Comparison of ENCODE assay signal across 12 cellular contexts in the genomic region with DNA sequence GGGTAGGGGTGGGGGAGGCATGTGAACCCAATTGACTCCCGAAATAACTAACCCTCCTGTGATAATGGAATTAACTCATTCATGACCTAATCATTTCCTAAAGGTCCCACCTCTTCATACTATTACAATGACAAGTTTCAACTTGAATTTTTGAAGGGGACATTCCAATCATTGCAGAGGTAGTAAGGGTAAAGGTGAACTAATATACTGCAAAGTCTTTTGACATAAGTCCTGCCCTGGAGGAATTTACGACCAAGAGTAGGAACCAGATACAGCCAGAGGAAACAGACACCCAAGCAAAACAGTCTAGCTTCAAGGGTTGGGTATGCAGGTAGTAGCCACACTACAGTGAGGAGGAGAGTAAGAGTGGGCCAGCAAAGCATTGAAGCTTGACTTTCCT. TPM values are rescaled to one million over a fixed set of nuclear protein-coding genes. Genes with fewer than 3 reads are reported as not detected.
DNase-seq lines count a peak whose midpoint lies in the region; ATAC-seq and TF ChIP-seq lines count a peak whose summit lies in the region.
"Had no signal": no experiment of that assay in that cellular context is flagged by ENCODE, and none has a peak within 500 bp of the region (broad histone marks: within the 10 kb centered on the region; RNA-seq: fewer than 3 reads in every experiment).

No MANE protein-coding gene starts in this region.

- H3K27ac Mint-ChIP-seq in CD4-positive, alpha-beta memory T cell = peak overlapping the region in 6 of 7 donors; percentile 35 to 96 (median 70)
- H3K27ac Mint-ChIP-seq in central memory CD8-positive, alpha-beta T cell (ENCODE audit: low read depth) = no peak overlapping the region
- peak overlapping the region; percentile 96 to 99 (median 99) for H3K27ac Mint-ChIP-seq in nephron

- peaks cover 7% of the 10 kb centered on the region for H3K4me1 ChIP-seq in CD4-positive, alpha-beta memory T cell (ENCODE audit: insufficient read depth, low read length)

- no peak overlapping the region for H3K27ac ChIP-seq in CD4-positive, alpha-beta memory T cell (ENCODE audit: low read depth, low read length)
- H3K27ac ChIP-seq in substantia nigra (ENCODE audit: low read depth, low read length, poor library complexity, severe bottlenecking) = no peak overlapping the region

- peaks cover 0 to 7% of the 10 kb centered on the region in 2 donors for H3K36me3 Mint-ChIP-seq in CD4-positive, alpha-beta memory T cell
- H3K36me3 Mint-ChIP-seq in central memory CD8-positive, alpha-beta T cell (ENCODE audit: insufficient read depth) = peaks cover 7% of the 10 kb centered on the region
- H3K36me3 Mint-ChIP-seq in nephron (ENCODE audit: low read depth) = no peaks in the 10 kb centered on the region
- H3K36me3 Mint-ChIP-seq in activated T-cell treated with anti-CD3 and anti-CD28 coated beads, Interleukin-2, amount 50 U/mL, for 4 hours (ENCODE audit: insufficient read depth) = no peaks in the 10 kb centered on the region
- H3K36me3 Mint-ChIP-seq: activated naive CD4-positive, alpha-beta T cell treated with anti-CD3 and anti-CD28 coated beads, Interleukin-2, amount 50 U/mL, for 72 hours had no signal

- no peak for TF ChIP-seq CTCF in nephron (IDR thresholded peaks at IDR 0.05; ENCODE audit: unreplicated experiment in 3 of 3)

- H3K9me3 ChIP-seq in CD4-positive, alpha-beta memory T cell (ENCODE audit: control insufficient read depth in 1 of 2, low read length in 2 of 2) = no peaks in the 10 kb centered on the region
- H3K9me3 ChIP-seq: stomach had no signal

- H3K36me3 ChIP-seq in CD4-positive, alpha-beta memory T cell (ENCODE audit: insufficient read depth, low read length) = no peaks in the 10 kb centered on the region
- H3K36me3 ChIP-seq: stomach had no signal

- no peak for DNase-seq in CD4-positive, alpha-beta memory T cell
- DNase-seq in HS-27A (ENCODE audit: low read depth) (peak; percentile 20), NCI-H146 treated with DMSO at 0.1 percent for 48 hours (lab: John Stamatoyannopoulos, UW; ENCODE audit: unreplicated experiment) (no peak), substantia nigra (lab: John Stamatoyannopoulos, UW) (no peak)
- DNase-seq in central memory CD8-positive, alpha-beta T cell (ENCODE audit: low spot score in 2 of 2) = no peak
- no peak for DNase-seq in activated T-cell treated with anti-CD3 and anti-CD28 coated beads, Interleukin-2, amount 50 U/mL, for 4 hours
- DNase-seq: NCI-H2171, right cardiac atrium, stomach had no signal

- peak overlapping the region in 5 of 8 donors; percentile 1 to 94 (median 34) for H3K4me3 Mint-ChIP-seq in CD4-positive, alpha-beta memory T cell
- H3K4me3 Mint-ChIP-seq in central memory CD8-positive, alpha-beta T cell = peak overlapping the region; percentile 93
- peak overlapping the region; percentile 99 to 100 (median 100) for H3K4me3 Mint-ChIP-seq in nephron
- H3K4me3 Mint-ChIP-seq in activated T-cell treated with anti-CD3 and anti-CD28 coated beads, Interleukin-2, amount 50 U/mL, for 4 hours = no peak overlapping the region

- intact Hi-C loops in CD4-positive, alpha-beta memory T cell (cut with micrococcal nuclease) = no loop called here

- no peaks in the 10 kb centered on the region for H3K9me3 Mint-ChIP-seq in CD4-positive, alpha-beta memory T cell
- no peaks in the 10 kb centered on the region for H3K9me3 Mint-ChIP-seq in central memory CD8-positive, alpha-beta T cell
- no peaks in the 10 kb centered on the region for H3K9me3 Mint-ChIP-seq in nephron
- no peaks in the 10 kb centered on the region for H3K9me3 Mint-ChIP-seq in activated T-cell treated with anti-CD3 and anti-CD28 coated beads, Interleukin-2, amount 50 U/mL, for 4 hours
- H3K9me3 Mint-ChIP-seq: activated naive CD4-positive, alpha-beta T cell treated with anti-CD3 and anti-CD28 coated beads, Interleukin-2, amount 50 U/mL, for 72 hours had no signal

- peaks cover 17 to 28% (median 21%) of the 10 kb centered on the region in 4 donors for H3K4me1 Mint-ChIP-seq in CD4-positive, alpha-beta memory T cell
- H3K4me1 Mint-ChIP-seq in central memory CD8-positive, alpha-beta T cell = peaks cover 26% of the 10 kb centered on the region
- peaks cover 51% of the 10 kb centered on the region for H3K4me1 Mint-ChIP-seq in nephron
- peaks cover 22% of the 10 kb centered on the region for H3K4me1 Mint-ChIP-seq in activated T-cell treated with anti-CD3 and anti-CD28 coated beads, Interleukin-2, amount 50 U/mL, for 4 hours (ENCODE audit: low read depth)

- no peaks in the 10 kb centered on the region for H3K27me3 Mint-ChIP-seq in CD4-positive, alpha-beta memory T cell
- H3K27me3 Mint-ChIP-seq in central memory CD8-positive, alpha-beta T cell = no peaks in the 10 kb centered on the region
- H3K27me3 Mint-ChIP-seq in nephron (ENCODE audit: low read depth) = no peaks in the 10 kb centered on the region
- no peaks in the 10 kb centered on the region for H3K27me3 Mint-ChIP-seq in activated T-cell treated with anti-CD3 and anti-CD28 coated beads, Interleukin-2, amount 50 U/mL, for 4 hours (ENCODE audit: low read depth)

- H3K27me3 ChIP-seq in CD4-positive, alpha-beta memory T cell (ENCODE audit: insufficient read depth, low read length) = no peaks in the 10 kb centered on the region
- H3K27me3 ChIP-seq: stomach had no signal

- POLR2A ChIA-PET in CD4-positive, alpha-beta memory T cell (lab: Charles Lee; ENCODE audit: partially characterized antibody) = no interaction called here

- CTCF ChIA-PET in CD4-positive, alpha-beta memory T cell (lab: Charles Lee; ENCODE audit: partially characterized antibody) = no interaction called here

- H3K4me3 ChIP-seq in CD4-positive, alpha-beta memory T cell (ENCODE audit: low read length in 2 of 2) = no peak overlapping the region

- ATAC-seq in central memory CD8-positive, alpha-beta T cell (replicated peaks; ENCODE audit: extremely low read depth, poor library complexity, severe bottlenecking) = no peak
- ATAC-seq in HG02981 (IDR thresholded peaks at IDR 0.05; ENCODE audit: unreplicated experiment) = no peak
- ATAC-seq in activated T-cell treated with anti-CD3 and anti-CD28 coated beads, Interleukin-2, amount 50 U/mL, for 4 hours = no peak
- ATAC-seq: activated naive CD4-positive, alpha-beta T cell treated with anti-CD3 and anti-CD28 coated beads, Interleukin-2, amount 50 U/mL, for 72 hours; right cardiac atrium had no signal

RNA-seq across cellular contexts. Expression of gene SRBD1, which starts 1.2 kb away (rescaled TPM):
- 10 to 100 TPM; 22.4 to 23.7 TPM for total RNA-seq in CD4-positive, alpha-beta memory T cell
- 10 to 100 TPM in 1 of 2 donors, 1 to 10 TPM in 1; 10.0 to 12.2 TPM for polyA plus RNA-seq in CD4-positive, alpha-beta memory T cell
- 10 to 100 TPM; 13.8 to 18.4 (median 15.5) TPM for total RNA-seq in activated T-cell treated with anti-CD3 and anti-CD28 coated beads, Interleukin-2, amount 50 U/mL, for 4 hours

RNA-seq across cellular contexts. Expression of gene PRKCE, which starts 39.2 kb away (rescaled TPM):
- 10 to 100 TPM; 19.2 to 21.7 TPM for total RNA-seq in CD4-positive, alpha-beta memory T cell
- polyA plus RNA-seq in CD4-positive, alpha-beta memory T cell = 1 to 10 TPM; 1.8 to 2.7 TPM
- total RNA-seq in activated T-cell treated with anti-CD3 and anti-CD28 coated beads, Interleukin-2, amount 50 U/mL, for 4 hours = 1 to 10 TPM; 9.1 to 9.5 (median 9.2) TPM
